23 cellular contexts compared by ENCODE assay signal in the genomic region with DNA sequence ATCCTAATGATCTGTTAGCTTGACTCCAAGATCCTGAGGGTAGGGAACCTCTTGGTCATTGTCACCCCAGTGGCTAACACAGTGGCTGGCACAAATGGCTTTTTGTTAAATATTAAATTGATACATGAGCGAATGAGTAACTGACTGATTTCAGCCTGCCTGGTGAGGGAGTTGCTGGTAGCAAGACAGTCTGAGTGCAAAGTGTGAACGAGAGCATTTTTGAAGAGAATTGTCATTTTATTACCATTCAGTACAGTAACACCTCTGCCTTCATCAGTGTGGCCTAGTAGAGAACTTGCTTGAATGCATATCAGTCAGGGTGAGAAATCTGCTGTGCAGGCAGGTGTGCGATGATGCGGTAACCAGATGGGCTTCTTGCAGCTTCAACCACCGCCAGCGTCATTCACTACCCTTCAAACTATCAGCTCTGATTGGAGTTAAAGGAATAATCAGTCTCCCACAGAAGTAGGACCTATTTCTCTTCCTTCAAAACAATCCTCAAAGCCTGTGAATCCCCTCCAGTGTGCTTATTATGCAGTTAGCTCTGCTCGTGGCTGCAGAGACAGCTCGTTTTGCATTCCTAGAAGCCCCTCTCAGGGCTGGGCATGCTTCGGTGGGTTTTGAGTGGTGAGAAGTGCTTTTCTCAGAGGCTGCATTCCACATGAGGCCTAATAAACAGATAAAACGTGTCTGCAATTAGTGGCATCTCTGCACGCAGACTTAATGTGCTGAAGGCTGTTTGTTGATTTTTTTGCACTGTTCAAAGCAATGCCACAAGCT. TPM values are rescaled to one million over a fixed set of nuclear protein-coding genes. Genes with fewer than 3 reads are reported as not detected.
DNase-seq lines count a peak whose midpoint lies in the region; ATAC-seq, FAIRE-seq and TF ChIP-seq lines count a peak whose summit lies in the region.
"Had no signal": no experiment of that assay in that cellular context is flagged by ENCODE, and none has a peak within 500 bp of the region (broad histone marks: within the 10 kb centered on the region; RNA-seq: fewer than 3 reads in every experiment).

No MANE protein-coding gene starts in this region.

- RAD21 ChIA-PET in GM12878 (lab: Charles Lee; ENCODE audit: unreplicated experiment), result no interaction called here

- H3K4me2 ChIP-seq in GM12878 (ENCODE audit: control insufficient read depth, insufficient read depth), result no peak overlapping the region

- BruUV-seq in GM12878 (replicated peaks; lab: Mats Ljungman, UMichigan), result no TSS peak

- FAIRE-seq in GM12878 (lab: Jason Lieb, UNC), result no peak
- FAIRE-seq: H1 had no signal

- TF ChIP-seq POLR2A in GM12878 (IDR thresholded peaks at IDR 0.05; ENCODE audit: low read depth, low read length), result no peak

- H3K9ac ChIP-seq in GM12878 (ENCODE audit: control insufficient read depth, insufficient read depth, low read length) (no peak overlapping the region), liver (ENCODE audit: low read depth in 1 of 2, low read length in 2 of 2) (no peak overlapping the region)

- H3K4me1 ChIP-seq in GM12878 (ENCODE audit: control insufficient read depth, insufficient read depth, low read length) (no peaks in the 10 kb centered on the region), liver (ENCODE audit: control insufficient read depth in 4 of 4, insufficient read depth in 4 of 4, low read length in 3 of 4) (peaks cover 4 to 29% (median 27%) of the 10 kb centered on the region in 4 donors)
- H3K4me1 ChIP-seq: heart right ventricle, upper lobe of left lung had no signal

- no peak overlapping the region for H2AFZ ChIP-seq in GM12878 (ENCODE audit: control insufficient read depth, low read depth, low read length)

- no peaks in the 10 kb centered on the region for H3K79me2 ChIP-seq in GM12878 (ENCODE audit: control insufficient read depth, insufficient read depth, low read length)

- WGBS in GM12878 (ENCODE audit: insufficient coverage, insufficient replicate concordance, low lambda C conversion rate, missing lambda C conversion rate), result 23% methylated on average over 11 of the region's 11 CpGs
- 60% methylated on average over 11 of the region's 11 CpGs for WGBS in liver

- DNase-seq in NCI-H510A treated with DMSO at 0.1 percent for 48 hours (lab: John Stamatoyannopoulos, UW) (peak; percentile 38), NCI-H510A (lab: John Stamatoyannopoulos, UW) (no peak), GM12878 (ENCODE audit: low read depth, low spot score) (no peak), NCI-H1436 treated with DMSO at 0.1 percent for 48 hours (lab: John Stamatoyannopoulos, UW) (no peak), HuH-7.5 (ENCODE audit: low spot score) (no peak)
- no peak for DNase-seq in activated CD4-positive, alpha-beta T cell treated with anti-CD3 and anti-CD28 coated beads, Interleukin-2, amount 50 U/mL, for 4 hours
- DNase-seq: activated CD4-positive, alpha-beta T cell treated with anti-CD3 and anti-CD28 coated beads for 36 hours; activated CD8-positive, alpha-beta memory T cell treated with anti-CD3 and anti-CD28 coated beads for 24 hours; activated T-cell treated with anti-CD3 and anti-CD28 coated beads, Interleukin-2, amount 50 U/mL, for 24 hours; AML-193; CD8-positive, alpha-beta memory T cell; heart right ventricle; NCI-H1105; NCI-H526 treated with DMSO at 0.1 percent for 48 hours; RPMI8226; T-helper 2 cell; upper lobe of left lung had no signal

- SMC1A ChIA-PET in GM12878 (lab: Charles Lee; ENCODE audit: uncharacterized antibody, unreplicated experiment), result interaction anchor here (1.4 to 1.5 kb wide), 2 partner anchors 39 to 42 kb away, joined by 3 to 5 read pairs; no protein-coding TSS in a partner anchor

- no peak for TF ChIP-seq CTCF in GM12878 (IDR thresholded peaks at IDR 0.05 in 2 of 3, conservative IDR thresholded peaks at IDR 0.05 in 1 of 3; ENCODE audit: control insufficient read depth in 2 of 3, extremely low read depth in 1 of 3, insufficient read depth in 1 of 3, low read depth in 3 of 3, low read length in 3 of 3)
- TF ChIP-seq CTCF in liver (IDR thresholded peaks at IDR 0.05; ENCODE audit: low read depth, low read length, missing input control), result no peak

- no peaks in the 10 kb centered on the region for H4K20me1 ChIP-seq in GM12878 (ENCODE audit: control insufficient read depth, insufficient read depth)

- in situ Hi-C loops in GM12878 (cut with MboI), result no loop called here

- CTCF ChIA-PET in GM12878 (lab: Yijun Ruan, JAX), result interaction anchor here (0.5 to 12.8 kb wide), 6 partner anchors 10 to 270 kb away, joined by 3 to 291 read pairs (median 4); a partner anchor contains a TSS

- no peak for TF ChIP-seq EP300 in GM12878 (IDR thresholded peaks at IDR 0.05; ENCODE audit: borderline replicate concordance in 1 of 2, control insufficient read depth in 1 of 2, low read depth in 2 of 2, low read length in 2 of 2)

- POLR2A ChIA-PET in GM12878 (lab: Charles Lee), result interaction anchor here (1.4 kb wide), 1 partner anchor 40 kb away, joined by 5 read pairs; no protein-coding TSS in a partner anchor

- intact Hi-C loops in GM12878 (cut with micrococcal nuclease; ENCODE audit: unreplicated experiment), result no loop called here

- H3K27me3 ChIP-seq in GM12878 (replicated peaks in 1 of 2; ENCODE audit: control insufficient read depth in 2 of 2, insufficient read depth in 2 of 2, low read length in 1 of 2) (no peaks in the 10 kb centered on the region), liver (ENCODE audit: control insufficient read depth in 4 of 4, insufficient read depth in 4 of 4, low read length in 3 of 4) (no peaks in the 10 kb centered on the region)
- H3K27me3 ChIP-seq: heart right ventricle, upper lobe of left lung had no signal

- ATAC-seq in GM12878 (peak; percentile 50), GM18907 (IDR thresholded peaks at IDR 0.05; ENCODE audit: unreplicated experiment) (no peak)
- ATAC-seq: activated CD4-positive, alpha-beta T cell treated with anti-CD3 and anti-CD28 coated beads for 36 hours; heart right ventricle had no signal

- no peaks in the 10 kb centered on the region; the same call in 2 of the 3 replicates for H3K9me3 ChIP-seq in GM12878 (replicated peaks; ENCODE audit: control insufficient read depth, insufficient read depth, low read length)
- H3K9me3 ChIP-seq in liver (ENCODE audit: control insufficient read depth in 4 of 4, low read length in 3 of 4), result no peaks in the 10 kb centered on the region
- H3K9me3 ChIP-seq: heart right ventricle, upper lobe of left lung had no signal

- H3K4me3 ChIP-seq in GM12878 (no peak overlapping the region), liver (ENCODE audit: low read depth in 1 of 3, low read length in 3 of 3) (no peak overlapping the region)
- H3K4me3 ChIP-seq: heart right ventricle, SK-N-MC, upper lobe of left lung had no signal

- H3K27ac ChIP-seq in GM12878 (ENCODE audit: control insufficient read depth, insufficient read depth) (no peak overlapping the region), liver (ENCODE audit: low read depth in 1 of 2, low read length in 2 of 2) (peak overlapping the region in 1 of 2 donors; percentile 48)
- H3K27ac ChIP-seq: 22Rv1, epithelial cell of prostate, heart right ventricle, SK-N-MC, upper lobe of left lung had no signal

- TF ChIP-seq RAD21 in GM12878 (IDR thresholded peaks at IDR 0.05; ENCODE audit: insufficient read depth, low read depth, low read length) (no peak), liver (IDR thresholded peaks at IDR 0.05) (peak in 1 of 2 donors; percentile 36)

- H3K36me3 ChIP-seq in GM12878 (ENCODE audit: control insufficient read depth in 2 of 2, insufficient read depth in 2 of 2, low read length in 1 of 2) (no peaks in the 10 kb centered on the region), liver (ENCODE audit: control insufficient read depth in 4 of 4, insufficient read depth in 3 of 4, low read depth in 1 of 4, low read length in 3 of 4) (no peaks in the 10 kb centered on the region)
- H3K36me3 ChIP-seq: heart right ventricle, upper lobe of left lung had no signal

RNA-seq across cellular contexts. Expression of a gene that starts 29.0 kb away (rescaled TPM):
- total RNA-seq in GM12878 (2013; cell fraction: nucleolus; rRNA removed), result 3.0 TPM in 2 replicates
- 8.3 and 8.7 TPM in 2 replicates for total RNA-seq in GM12878 (2014; rRNA removed)
- total RNA-seq in GM12878 (2014; rRNA removed; fragmentation: Illumina TruSeq; extraction: Trizol), result 4.8 and 5.1 TPM in 2 replicates
- 7.6 and 9.7 TPM in 2 replicates for total RNA-seq in GM12878 (2021)
- 3.6 TPM for polyA plus RNA-seq in GM12878 (2011; ENCODE audit: low read depth)
- 4.3 and 5.8 TPM in 2 replicates for polyA plus RNA-seq in GM12878 (2011; rRNA removed)
- polyA plus RNA-seq in GM12878 (2011; cell fraction: cytosol; rRNA removed), result 9.7 and 12.0 TPM in 2 replicates
- polyA plus RNA-seq in GM12878 (2011; cell fraction: nucleus; rRNA removed), result 6.9 and 8.7 TPM in 2 replicates
- polyA plus RNA-seq in GM12878 (2012), result 8.8 and 9.2 TPM in 2 replicates
- 0.87 and 4.9 TPM in 2 replicates for polyA plus RNA-seq in GM12878 (2014; fragmentation: Illumina TruSeq; extraction: Trizol)
- under 1 TPM; 0.10 to 0.22 TPM for polyA plus RNA-seq in GM12878 (2014; fragmentation: Nextera tagmentation; extraction: Ambion mirVana)
- polyA plus RNA-seq in GM12878 (2014; rRNA removed), result 7.1 and 12.5 TPM in 2 replicates
- polyA plus RNA-seq in GM12878 (2016; fragmentation: Nextera tagmentation; extraction: Ambion mirVana), result 10 to 100 TPM in 1 of 2 experiments, 1 to 10 TPM in 1; 9.7 to 10.3 TPM
- polyA minus RNA-seq in GM12878 (2011; rRNA and poly(A)+ RNA removed), result 4.2 and 9.8 TPM in 2 replicates
- polyA minus RNA-seq in GM12878 (2011; cell fraction: cytosol; rRNA and poly(A)+ RNA removed), result 3.3 and 3.4 TPM in 2 replicates
- polyA minus RNA-seq in GM12878 (2011; cell fraction: nucleus; rRNA and poly(A)+ RNA removed), result 1.6 and 3.1 TPM in 2 replicates
- total RNA-seq in liver, result 1 to 10 TPM; 3.5 to 4.8 TPM
- 10 to 100 TPM in 1 of 2 donors, 1 to 10 TPM in 1; 6.1 to 10.7 TPM for polyA plus RNA-seq in liver

RNA-seq across cellular contexts. Expression of a gene that starts 31.0 kb away (rescaled TPM):
- total RNA-seq in GM12878 (2013; cell fraction: nucleolus; rRNA removed), result 71.5 and 77.3 TPM in 2 replicates
- 19.2 and 22.6 TPM in 2 replicates for total RNA-seq in GM12878 (2014; rRNA removed)
- 17.0 and 18.5 TPM in 2 replicates for total RNA-seq in GM12878 (2014; rRNA removed; fragmentation: Illumina TruSeq; extraction: Trizol)
- total RNA-seq in GM12878 (2021), result 99.2 and 108 TPM in 2 replicates
- polyA plus RNA-seq in GM12878 (2011; ENCODE audit: low read depth), result 36.3 TPM
- 7.7 and 11.5 TPM in 2 replicates for polyA plus RNA-seq in GM12878 (2011; rRNA removed)
- 15.8 and 17.6 TPM in 2 replicates for polyA plus RNA-seq in GM12878 (2011; cell fraction: cytosol; rRNA removed)
- polyA plus RNA-seq in GM12878 (2011; cell fraction: nucleus; rRNA removed), result 109 and 161 TPM in 2 replicates
- polyA plus RNA-seq in GM12878 (2012), result 75.5 and 83.6 TPM in 2 replicates
- 18.4 and 53.7 TPM in 2 replicates for polyA plus RNA-seq in GM12878 (2014; fragmentation: Illumina TruSeq; extraction: Trizol)
- 1 to 10 TPM; 3.3 to 3.5 TPM for polyA plus RNA-seq in GM12878 (2014; fragmentation: Nextera tagmentation; extraction: Ambion mirVana)
- polyA plus RNA-seq in GM12878 (2014; rRNA removed), result 52.2 and 65.7 TPM in 2 replicates
- polyA plus RNA-seq in GM12878 (2016; fragmentation: Nextera tagmentation; extraction: Ambion mirVana), result 10 to 100 TPM; 11.7 to 20.5 TPM
- 15.3 and 20.4 TPM in 2 replicates for polyA minus RNA-seq in GM12878 (2011; rRNA and poly(A)+ RNA removed)
- polyA minus RNA-seq in GM12878 (2011; cell fraction: cytosol; rRNA and poly(A)+ RNA removed), result 18.3 and 18.7 TPM in 2 replicates
- 21.4 and 41.3 TPM in 2 replicates for polyA minus RNA-seq in GM12878 (2011; cell fraction: nucleus; rRNA and poly(A)+ RNA removed)
- total RNA-seq in liver, result 1 to 10 TPM; 7.0 to 7.4 TPM
- polyA plus RNA-seq in liver, result 1 to 10 TPM; 1.5 to 2.7 TPM

RNA-seq across cellular contexts. Expression of a gene that starts 42.4 kb away (rescaled TPM):
- 5.6 and 6.3 TPM in 2 replicates for total RNA-seq in GM12878 (2013; cell fraction: nucleolus; rRNA removed)
- total RNA-seq in GM12878 (2014; rRNA removed) (12.2 and 13.4 TPM in 2 replicates), GM12878 (2014; rRNA removed; fragmentation: Illumina TruSeq; extraction: Trizol) (4.4 and 4.7 TPM in 2 replicates), GM12878 (2021) (23.9 and 24.1 TPM in 2 replicates), liver (10 to 100 TPM; 13.4 to 14.3 TPM)
- 13.4 TPM for polyA plus RNA-seq in GM12878 (2011; ENCODE audit: low read depth)
- polyA plus RNA-seq in GM12878 (2011; rRNA removed) (7.3 and 8.8 TPM in 2 replicates), GM12878 (2014; fragmentation: Illumina TruSeq; extraction: Trizol) (9.9 and 16.0 TPM in 2 replicates), GM12878 (2014; fragmentation: Nextera tagmentation; extraction: Ambion mirVana) (1 to 10 TPM; 1.9 to 2.1 TPM), GM12878 (2014; rRNA removed) (17.2 and 19.4 TPM in 2 replicates), GM12878 (2016; fragmentation: Nextera tagmentation; extraction: Ambion mirVana) (1 to 10 TPM; 8.3 to 9.3 TPM), liver (10 to 100 TPM in 1 of 2 donors, 1 to 10 TPM in 1; 7.4 to 11.3 TPM)
- 7.9 and 9.4 TPM in 2 replicates for polyA plus RNA-seq in GM12878 (2011; cell fraction: cytosol; rRNA removed)
- 9.7 and 14.2 TPM in 2 replicates for polyA plus RNA-seq in GM12878 (2011; cell fraction: nucleus; rRNA removed)
- polyA plus RNA-seq in GM12878 (2012), result 18.6 and 27.4 TPM in 2 replicates
- 2.5 and 4.7 TPM in 2 replicates for polyA minus RNA-seq in GM12878 (2011; rRNA and poly(A)+ RNA removed)
- polyA minus RNA-seq in GM12878 (2011; cell fraction: cytosol; rRNA and poly(A)+ RNA removed), result 4.3 and 5.0 TPM in 2 replicates
- 5.4 and 10.4 TPM in 2 replicates for polyA minus RNA-seq in GM12878 (2011; cell fraction: nucleus; rRNA and poly(A)+ RNA removed)

RNA-seq across cellular contexts. Expression of a gene that starts 55.2 kb away (rescaled TPM):
- 14.7 and 14.8 TPM in 2 replicates for total RNA-seq in GM12878 (2013; cell fraction: nucleolus; rRNA removed)
- total RNA-seq in GM12878 (2014; rRNA removed) (8.1 and 10.2 TPM in 2 replicates), GM12878 (2014; rRNA removed; fragmentation: Illumina TruSeq; extraction: Trizol) (5.4 and 5.7 TPM in 2 replicates), GM12878 (2021) (10.0 and 10.1 TPM in 2 replicates), liver (10 to 100 TPM in 1 of 2 donors, 1 to 10 TPM in 1; 4.4 to 51.4 TPM)
- 2.2 TPM for polyA plus RNA-seq in GM12878 (2011; ENCODE audit: low read depth)
- polyA plus RNA-seq in GM12878 (2011; rRNA removed) (4.4 and 6.5 TPM in 2 replicates), GM12878 (2014; fragmentation: Illumina TruSeq; extraction: Trizol) (4.5 and 5.7 TPM in 2 replicates), GM12878 (2014; fragmentation: Nextera tagmentation; extraction: Ambion mirVana) (under 1 TPM; 0.20 to 0.27 TPM), GM12878 (2014; rRNA removed) (13.8 and 17.6 TPM in 2 replicates), GM12878 (2016; fragmentation: Nextera tagmentation; extraction: Ambion mirVana) (1 to 10 TPM; 7.2 to 9.9 TPM), liver (10 to 100 TPM; 43.2 to 46.5 TPM)
- polyA plus RNA-seq in GM12878 (2011; cell fraction: cytosol; rRNA removed), result 6.3 and 10.3 TPM in 2 replicates
- polyA plus RNA-seq in GM12878 (2011; cell fraction: nucleus; rRNA removed), result 28.8 and 29.4 TPM in 2 replicates
- 10.5 and 11.0 TPM in 2 replicates for polyA plus RNA-seq in GM12878 (2012)
- 2.6 and 6.4 TPM in 2 replicates for polyA minus RNA-seq in GM12878 (2011; rRNA and poly(A)+ RNA removed)
- 2.5 and 4.0 TPM in 2 replicates for polyA minus RNA-seq in GM12878 (2011; cell fraction: cytosol; rRNA and poly(A)+ RNA removed)
- 11.6 and 15.2 TPM in 2 replicates for polyA minus RNA-seq in GM12878 (2011; cell fraction: nucleus; rRNA and poly(A)+ RNA removed)

RNA-seq across cellular contexts. Expression of a gene that starts 58.4 kb away (rescaled TPM):
- 0.12 and 1.5 TPM in 2 replicates for total RNA-seq in GM12878 (2013; cell fraction: nucleolus; rRNA removed)
- 0.45 and 0.76 TPM in 2 replicates for total RNA-seq in GM12878 (2014; rRNA removed)
- 0.28 and 0.36 TPM in 2 replicates for total RNA-seq in GM12878 (2014; rRNA removed; fragmentation: Illumina TruSeq; extraction: Trizol)
- 1.6 and 2.4 TPM in 2 replicates for total RNA-seq in GM12878 (2021)
- polyA plus RNA-seq in GM12878 (2011; ENCODE audit: low read depth), result not detected
- polyA plus RNA-seq in GM12878 (2011; rRNA removed), result 0.52 and 1.2 TPM in 2 replicates
- polyA plus RNA-seq in GM12878 (2011; cell fraction: cytosol; rRNA removed), result 0.99 and 1.9 TPM in 2 replicates
- 1.6 and 2.0 TPM in 2 replicates for polyA plus RNA-seq in GM12878 (2011; cell fraction: nucleus; rRNA removed)
- polyA plus RNA-seq in GM12878 (2012), result 0.41 and 0.88 TPM in 2 replicates
- 0.03 and 1.6 TPM in 2 replicates for polyA plus RNA-seq in GM12878 (2014; fragmentation: Illumina TruSeq; extraction: Trizol)
- under 1 TPM; 0.02 to 0.04 TPM for polyA plus RNA-seq in GM12878 (2014; fragmentation: Nextera tagmentation; extraction: Ambion mirVana)
- 1.2 and 1.6 TPM in 2 replicates for polyA plus RNA-seq in GM12878 (2014; rRNA removed)
- under 1 TPM; 0.13 to 0.43 TPM for polyA plus RNA-seq in GM12878 (2016; fragmentation: Nextera tagmentation; extraction: Ambion mirVana)
- polyA minus RNA-seq in GM12878 (2011; rRNA and poly(A)+ RNA removed), result 1.5 and 4.4 TPM in 2 replicates
- polyA minus RNA-seq in GM12878 (2011; cell fraction: cytosol; rRNA and poly(A)+ RNA removed), result 2.7 and 3.5 TPM in 2 replicates
- 0.60 and 1.1 TPM in 2 replicates for polyA minus RNA-seq in GM12878 (2011; cell fraction: nucleus; rRNA and poly(A)+ RNA removed)
- 1 to 10 TPM in 1 of 2 donors, under 1 TPM in 1; 0.28 to 2.3 TPM for total RNA-seq in liver
- polyA plus RNA-seq in liver, result 1 to 10 TPM; 1.1 to 1.6 TPM
